2 cellular contexts compared by ENCODE assay signal in the genomic region with DNA sequence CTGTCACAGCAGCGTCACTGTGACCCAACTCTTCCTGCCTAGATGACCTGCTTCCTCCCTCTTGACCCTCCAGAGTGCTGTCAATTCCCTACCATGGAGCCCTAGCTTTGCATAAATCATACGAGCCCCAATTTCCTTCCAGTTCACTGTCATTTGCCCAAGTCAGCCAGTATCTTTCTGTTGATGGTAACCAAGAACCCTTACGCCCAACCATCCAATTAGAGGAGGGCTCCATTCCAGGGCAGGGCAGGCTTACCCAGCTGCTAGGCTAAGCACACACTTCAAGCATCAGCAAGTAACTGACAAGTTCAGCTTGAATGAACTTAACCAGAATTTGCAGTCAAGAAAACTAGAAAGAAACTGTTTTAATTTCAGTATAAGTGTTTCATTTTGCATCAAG.
TF ChIP-seq lines count a peak whose summit lies in the region.

No MANE protein-coding gene starts in this region.

TF ChIP-seq in H1, 55 proteins besides CTCF, POLR2A, EP300 and RAD21:
- TF ChIP-seq E2F6 (IDR thresholded peaks at IDR 0.05) (no peak), TAF1 (IDR thresholded peaks at IDR 0.05; ENCODE audit: low read depth, low read length) (no peak), RNF2 (IDR thresholded peaks at IDR 0.05; ENCODE audit: borderline replicate concordance, low read depth, low read length, missing control alignments, poor library complexity, severe bottlenecking) (no peak), RXRA (IDR thresholded peaks at IDR 0.05; ENCODE audit: insufficient read depth, low read depth, low read length) (no peak), RBBP5 (IDR thresholded peaks at IDR 0.05; ENCODE audit: borderline replicate concordance, low read depth, low read length) (no peak), ASH2L (IDR thresholded peaks at IDR 0.05; ENCODE audit: low read length) (no peak), JUND (IDR thresholded peaks at IDR 0.05; ENCODE audit: low read length) (no peak), PHF8 (conservative IDR thresholded peaks at IDR 0.05; ENCODE audit: low read depth, low read length) (no peak), TAF7 (optimal IDR thresholded peaks at IDR 0.05; ENCODE audit: borderline replicate concordance, low read depth, low read length) (no peak), CREB1 (IDR thresholded peaks at IDR 0.05) (no peak)
- TF ChIP-seq, protein P1, sequence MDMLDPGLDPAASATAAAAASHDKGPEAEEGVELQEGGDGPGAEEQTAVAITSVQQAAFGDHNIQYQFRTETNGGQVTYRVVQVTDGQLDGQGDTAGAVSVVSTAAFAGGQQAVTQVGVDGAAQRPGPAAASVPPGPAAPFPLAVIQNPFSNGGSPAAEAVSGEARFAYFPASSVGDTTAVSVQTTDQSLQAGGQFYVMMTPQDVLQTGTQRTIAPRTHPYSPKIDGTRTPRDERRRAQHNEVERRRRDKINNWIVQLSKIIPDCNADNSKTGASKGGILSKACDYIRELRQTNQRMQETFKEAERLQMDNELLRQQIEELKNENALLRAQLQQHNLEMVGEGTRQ (IDR thresholded peaks at IDR 0.05; ENCODE audit: low read length): no peak

TF ChIP-seq in SK-N-SH, 30 proteins besides CTCF, POLR2A, EP300 and RAD21:
- TF ChIP-seq, protein P1 (IDR thresholded peaks at IDR 0.05; ENCODE audit: borderline replicate concordance, low read depth, low read length): no peak
